In the genomic region with DNA sequence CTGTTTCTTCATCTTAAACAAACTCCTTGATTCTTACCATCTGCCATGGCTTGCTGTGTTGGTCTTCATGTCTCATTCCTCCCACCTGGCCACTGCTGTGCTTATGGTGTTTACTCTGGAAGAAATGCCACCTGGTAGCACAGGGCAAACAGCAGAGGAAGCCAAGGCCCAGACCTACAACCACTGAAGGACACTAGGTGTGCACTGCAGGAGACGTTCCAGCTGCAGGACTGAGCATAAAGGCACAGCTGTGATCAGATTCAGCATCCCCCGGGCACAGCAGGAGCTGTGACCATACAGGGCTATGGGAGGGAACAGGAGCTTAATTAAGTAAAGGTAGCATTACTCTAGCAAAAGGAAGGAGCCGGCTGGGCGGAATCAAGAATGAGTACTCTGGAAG, we compare ENCODE assay signal across 29 cellular contexts. TPM values are rescaled to one million over a fixed set of nuclear protein-coding genes. Genes with fewer than 3 reads are reported as not detected.
DNase-seq lines count a peak whose midpoint lies in the region; ATAC-seq and TF ChIP-seq lines count a peak whose summit lies in the region.
"Had no signal": no experiment of that assay in that cellular context is flagged by ENCODE, and none has a peak within 500 bp of the region (broad histone marks: within the 10 kb centered on the region; RNA-seq: fewer than 3 reads in every experiment).

No MANE protein-coding gene starts in this region.

- DNase-seq in SHP77 (lab: John Stamatoyannopoulos, UW) (peak; percentile 47 to 64), SHP77 treated with DMSO at 0.1 percent for 48 hours (lab: John Stamatoyannopoulos, UW) (no peak), NCI-H2081 (lab: John Stamatoyannopoulos, UW) (peak; percentile 70 to 93), body of pancreas (peak in 3 of 4 donors; percentile 56 to 70 (median 67)), islet precursor cell (no peak)
- no peak for DNase-seq in stimulated activated naive CD4-positive, alpha-beta T cell (lab: John Stamatoyannopoulos, UW)
- no peak for DNase-seq in activated CD4-positive, alpha-beta T cell treated with anti-CD3 and anti-CD28 coated beads for 1 hour
- DNase-seq: activated CD4-positive, alpha-beta T cell treated with anti-CD3 and anti-CD28 coated beads for 48 hours; activated CD8-positive, alpha-beta memory T cell treated with anti-CD3 and anti-CD28 coated beads for 24 hours; activated effector memory CD4-positive, alpha-beta T cell treated with Interleukin-2 at 50 U/mL for 16 hours; amygdala; CD4-positive, alpha-beta T cell; heart right ventricle; NCI-H1105; NCI-H2107; ovary; Peyer's patch; SIG-M5; small intestine; stimulated activated naive CD8-positive, alpha-beta T cell treated with anti-CD3 and anti-CD28 coated beads, Interleukin-15, Interleukin-2, amounts not matched to agents 100 U/mL and 50 U/mL, for 24 hours; T1000; testis had no signal

- H3K4me1 ChIP-seq in body of pancreas, result peaks cover 7% of the 10 kb centered on the region
- H3K4me1 ChIP-seq: breast epithelium, Peyer's patch, right atrium auricular region, testis had no signal

- no peaks in the 10 kb centered on the region for H3K27me3 ChIP-seq in body of pancreas
- H3K27me3 ChIP-seq: breast epithelium, ovary, Peyer's patch, right atrium auricular region, testis had no signal

- H3K27ac ChIP-seq in body of pancreas, result no peak overlapping the region
- H3K27ac ChIP-seq: breast epithelium, heart right ventricle, ovary, Peyer's patch, right atrium auricular region, testis, VCaP had no signal

- H3K4me3 ChIP-seq in body of pancreas, result no peak overlapping the region
- H3K4me3 ChIP-seq: breast epithelium, heart right ventricle, K562, lung, ovary, Peyer's patch, right atrium auricular region, testis had no signal

- no peaks in the 10 kb centered on the region for H3K9me3 ChIP-seq in body of pancreas
- H3K9me3 ChIP-seq: breast epithelium, heart right ventricle, ovary, Peyer's patch, right atrium auricular region, testis had no signal

- no peak for TF ChIP-seq CTCF in body of pancreas (IDR thresholded peaks at IDR 0.05)

- peak; percentile 52 for ATAC-seq in body of pancreas
- ATAC-seq: activated naive CD4-positive, alpha-beta T cell treated with anti-CD3 and anti-CD28 coated beads, Interleukin-2, amount 50 U/mL, for 72 hours; heart right ventricle; natural killer cell treated with Interleukin-12 subunit alpha and Interleukin-12 subunit beta and Interleukin-15 and Interleukin-18, amount 100 ng/mL, for 72 hours; stimulated activated naive CD8-positive, alpha-beta T cell treated with anti-CD3 and anti-CD28 coated beads, Interleukin-15, Interleukin-2, amounts not matched to agents 100 U/mL and 50 U/mL, for 24 hours had no signal

- intact Hi-C loops in body of pancreas (cut with DNase I), result no loop called here

- H3K36me3 ChIP-seq in body of pancreas (replicated peaks in 1 of 2; ENCODE audit: insufficient read depth in 1 of 2, low read depth in 2 of 2), result no peaks in the 10 kb centered on the region
- H3K36me3 ChIP-seq: breast epithelium, heart right ventricle, ovary, Peyer's patch, right atrium auricular region had no signal

- WGBS in body of pancreas, 2 donors, result 63 to 73% methylated on average over 4 of the region's 4 CpGs

- TF ChIP-seq POLR2A in body of pancreas (IDR thresholded peaks at IDR 0.05), result no peak

RNA-seq across cellular contexts. Expression of a gene that starts 12.6 kb away (rescaled TPM):
- total RNA-seq in body of pancreas, result 10 to 100 TPM; 15.8 to 22.1 TPM

Comparison
In these comparisons a context has a peak if more than half of its experiments do, and no peak if none do; other contexts are left out.
1. DNase-seq: peak in SHP77 (2 of 2), NCI-H2081 (2 of 2) and body of pancreas (3 of 4); none in SHP77 treated with DMSO at 0.1 percent for 48 hours (single experiment), islet precursor cell (single experiment), stimulated activated naive CD4-positive, alpha-beta T cell (0 of 6) and activated CD4-positive, alpha-beta T cell treated with anti-CD3 and anti-CD28 coated beads for 1 hour (single experiment).